26 cellular contexts compared by ENCODE assay signal in genomic region chr17:32302037-32302436, GRCh38. TPM values are rescaled to one million over a fixed set of nuclear protein-coding genes. Genes with fewer than 3 reads are reported as not detected.
"Had no signal": no experiment of that assay in that cellular context is flagged by ENCODE, and none has a peak within 500 bp of the region (broad histone marks: within the 10 kb centered on the region; RNA-seq: fewer than 3 reads in every experiment).

No MANE protein-coding gene starts in this region.

- H3K4me3 ChIP-seq: left lung, lung, transverse colon, uterus had no signal

- H3K9ac ChIP-seq: neural progenitor cell had no signal

- H3K36me3 Mint-ChIP-seq: activated naive CD4-positive, alpha-beta T cell treated with anti-CD3 and anti-CD28 coated beads, Interleukin-2, amount 50 U/mL, for 72 hours; naive thymus-derived CD4-positive, alpha-beta T cell; neural progenitor cell; stimulated activated effector memory CD8-positive, alpha-beta T cell treated with anti-CD3 and anti-CD28 coated beads, Interleukin-12 subunit alpha, Interleukin-12 subunit beta, amount 100 ng/mL, for 72 hours had no signal

- H3K36me3 ChIP-seq: brain microvascular endothelial cell, left lung, neural progenitor cell, transverse colon, uterus had no signal

- H3K4me1 Mint-ChIP-seq: activated B cell treated with CpG ODN at 0.5 μM for 24 hours; activated CD4-positive, alpha-beta T cell treated with anti-CD3 and anti-CD28 coated beads for 36 hours; activated T-helper 17 cell treated with anti-CD3 and anti-CD28 coated beads, Interleukin-2, amount 50 U/mL, for 72 hours; naive thymus-derived CD4-positive, alpha-beta T cell; stimulated activated effector memory CD8-positive, alpha-beta T cell treated with anti-CD3 and anti-CD28 coated beads, Interleukin-12 subunit alpha, Interleukin-12 subunit beta, amount 100 ng/mL, for 72 hours; stimulated activated naive CD8-positive, alpha-beta T cell treated with anti-CD3 and anti-CD28 coated beads, Interleukin-15, amount 100 ng/mL, for 72 hours had no signal

- H3K4me1 ChIP-seq: left lung, transverse colon, uterus had no signal

- H3K27ac ChIP-seq: brain microvascular endothelial cell, left lung, transverse colon, uterus had no signal

- H3K27me3 Mint-ChIP-seq: activated B cell treated with CpG ODN at 0.5 μM for 24 hours; activated CD4-positive, alpha-beta T cell treated with anti-CD3 and anti-CD28 coated beads for 36 hours; activated T-cell treated with anti-CD3 and anti-CD28 coated beads, Interleukin-2, amount 50 U/mL, for 24 hours; activated T-helper 17 cell treated with anti-CD3 and anti-CD28 coated beads, Interleukin-2, amount 50 U/mL, for 72 hours; stimulated activated naive CD8-positive, alpha-beta T cell treated with anti-CD3 and anti-CD28 coated beads, Interleukin-15, amount 100 ng/mL, for 72 hours had no signal

- DNase-seq: activated B cell treated with CpG ODN at 0.5 μM for 24 hours; activated CD4-positive, alpha-beta T cell treated with anti-CD3 and anti-CD28 coated beads for 36 hours; activated CD4-positive, alpha-beta T cell treated with anti-CD3 and anti-CD28 coated beads, Interleukin-2, amount 50 U/mL, for 4 hours; activated CD8-positive, alpha-beta memory T cell treated with anti-CD3 and anti-CD28 coated beads for 24 hours; activated CD8-positive, alpha-beta memory T cell treated with anti-CD3 and anti-CD28 coated beads, Interleukin-2, amount 50 U/mL, for 4 hours; activated T-cell treated with anti-CD3 and anti-CD28 coated beads, Interleukin-2, amount 50 U/mL, for 24 hours; aorta; brain microvascular endothelial cell; caudate nucleus; effector CD4-positive, alpha-beta T cell; foreskin melanocyte; kidney glomerular epithelial cell; left lung; naive thymus-derived CD4-positive, alpha-beta T cell; posterior cingulate gyrus; small intestine; stimulated activated CD4-positive, alpha-beta T cell treated with anti-CD3 and anti-CD28 coated beads, Interleukin-2, amount 100 ng/mL, for 24 hours; stimulated activated naive CD8-positive, alpha-beta T cell treated with anti-CD3 and anti-CD28 coated beads, Interleukin-15, amount 100 ng/mL, for 72 hours; transverse colon; uterus had no signal

- H3K4me3 Mint-ChIP-seq: activated B cell treated with CpG ODN at 0.5 μM for 24 hours; activated CD4-positive, alpha-beta T cell treated with anti-CD3 and anti-CD28 coated beads for 36 hours; activated T-cell treated with anti-CD3 and anti-CD28 coated beads, Interleukin-2, amount 50 U/mL, for 24 hours; activated T-helper 17 cell treated with anti-CD3 and anti-CD28 coated beads, Interleukin-2, amount 50 U/mL, for 72 hours; dendritic cell treated with granulocyte-macrophage colony-stimulating factor and Interleukin-4, amounts not matched to agents 40 ng/mL and 50 ng/mL, for 4 days; naive thymus-derived CD4-positive, alpha-beta T cell; neural progenitor cell; stimulated activated effector memory CD8-positive, alpha-beta T cell treated with anti-CD3 and anti-CD28 coated beads, Interleukin-12 subunit alpha, Interleukin-12 subunit beta, amount 100 ng/mL, for 72 hours; stimulated activated naive CD8-positive, alpha-beta T cell treated with anti-CD3 and anti-CD28 coated beads, Interleukin-15, amount 100 ng/mL, for 72 hours had no signal

- H3K27ac Mint-ChIP-seq: activated B cell treated with CpG ODN at 0.5 μM for 24 hours; activated CD4-positive, alpha-beta T cell treated with anti-CD3 and anti-CD28 coated beads for 36 hours; activated naive CD4-positive, alpha-beta T cell treated with anti-CD3 and anti-CD28 coated beads, Interleukin-2, amount 50 U/mL, for 72 hours; activated T-cell treated with anti-CD3 and anti-CD28 coated beads, Interleukin-2, amount 50 U/mL, for 24 hours; activated T-helper 17 cell treated with anti-CD3 and anti-CD28 coated beads, Interleukin-2, amount 50 U/mL, for 72 hours; dendritic cell treated with granulocyte-macrophage colony-stimulating factor and Interleukin-4, amounts not matched to agents 40 ng/mL and 50 ng/mL, for 4 days; naive thymus-derived CD4-positive, alpha-beta T cell; stimulated activated effector memory CD8-positive, alpha-beta T cell treated with anti-CD3 and anti-CD28 coated beads, Interleukin-12 subunit alpha, Interleukin-12 subunit beta, amount 100 ng/mL, for 72 hours had no signal

- H3K27me3 ChIP-seq: brain microvascular endothelial cell, left lung, neural progenitor cell, transverse colon, uterus had no signal

- H3K9me3 ChIP-seq: left lung, transverse colon, uterus had no signal

- H3K9me3 Mint-ChIP-seq: activated B cell treated with CpG ODN at 0.5 μM for 24 hours; activated naive CD4-positive, alpha-beta T cell treated with anti-CD3 and anti-CD28 coated beads, Interleukin-2, amount 50 U/mL, for 72 hours; activated T-cell treated with anti-CD3 and anti-CD28 coated beads, Interleukin-2, amount 50 U/mL, for 24 hours; activated T-helper 17 cell treated with anti-CD3 and anti-CD28 coated beads, Interleukin-2, amount 50 U/mL, for 72 hours; dendritic cell treated with granulocyte-macrophage colony-stimulating factor and Interleukin-4, amounts not matched to agents 40 ng/mL and 50 ng/mL, for 4 days; naive thymus-derived CD4-positive, alpha-beta T cell; neural progenitor cell; stimulated activated effector memory CD8-positive, alpha-beta T cell treated with anti-CD3 and anti-CD28 coated beads, Interleukin-12 subunit alpha, Interleukin-12 subunit beta, amount 100 ng/mL, for 72 hours; stimulated activated naive CD8-positive, alpha-beta T cell treated with anti-CD3 and anti-CD28 coated beads, Interleukin-15, amount 100 ng/mL, for 72 hours had no signal

RNA-seq across cellular contexts. Expression of gene RHBDL3, which starts 36.4 kb away (rescaled TPM):
- polyA plus RNA-seq: aorta; naive thymus-derived CD4-positive, alpha-beta T cell had no signal
